ENCODE assay signal across 10 cellular contexts in the genomic region with DNA sequence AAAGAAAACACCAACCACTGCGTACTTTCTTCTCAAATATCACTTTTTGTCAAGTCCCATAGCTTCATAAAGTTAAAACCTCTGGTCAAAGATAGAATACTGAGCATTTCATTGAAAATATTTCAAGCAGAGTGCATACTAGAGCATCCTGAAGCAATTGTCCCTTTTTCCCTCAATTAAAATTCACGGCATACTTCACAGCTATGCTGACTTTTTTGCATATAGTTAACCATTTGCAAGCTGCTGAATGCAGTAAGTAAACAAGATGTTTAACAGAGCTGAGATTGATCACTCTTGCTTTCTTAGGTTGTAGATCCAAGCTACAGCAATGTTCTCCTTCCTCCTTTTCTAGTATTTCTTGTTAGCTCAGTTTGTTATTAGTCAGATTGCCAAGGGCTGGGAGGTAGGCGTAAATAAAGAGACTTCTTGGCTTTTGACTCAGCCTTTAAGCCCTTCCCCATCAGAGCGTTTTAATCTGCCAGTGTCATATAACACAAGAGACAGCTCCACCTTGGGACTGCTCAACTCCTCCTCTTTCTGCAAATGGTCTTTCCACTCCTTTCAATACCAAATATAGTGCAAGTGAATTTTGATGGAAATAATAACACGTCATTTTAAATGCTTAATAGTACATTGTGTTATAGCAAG. TPM values are rescaled to one million over a fixed set of nuclear protein-coding genes. Genes with fewer than 3 reads are reported as not detected.
DNase-seq lines count a peak whose midpoint lies in the region; ATAC-seq, FAIRE-seq and TF ChIP-seq lines count a peak whose summit lies in the region.
"Had no signal": no experiment of that assay in that cellular context is flagged by ENCODE, and none has a peak within 500 bp of the region (broad histone marks: within the 10 kb centered on the region; RNA-seq: fewer than 3 reads in every experiment).

A gene with protein sequence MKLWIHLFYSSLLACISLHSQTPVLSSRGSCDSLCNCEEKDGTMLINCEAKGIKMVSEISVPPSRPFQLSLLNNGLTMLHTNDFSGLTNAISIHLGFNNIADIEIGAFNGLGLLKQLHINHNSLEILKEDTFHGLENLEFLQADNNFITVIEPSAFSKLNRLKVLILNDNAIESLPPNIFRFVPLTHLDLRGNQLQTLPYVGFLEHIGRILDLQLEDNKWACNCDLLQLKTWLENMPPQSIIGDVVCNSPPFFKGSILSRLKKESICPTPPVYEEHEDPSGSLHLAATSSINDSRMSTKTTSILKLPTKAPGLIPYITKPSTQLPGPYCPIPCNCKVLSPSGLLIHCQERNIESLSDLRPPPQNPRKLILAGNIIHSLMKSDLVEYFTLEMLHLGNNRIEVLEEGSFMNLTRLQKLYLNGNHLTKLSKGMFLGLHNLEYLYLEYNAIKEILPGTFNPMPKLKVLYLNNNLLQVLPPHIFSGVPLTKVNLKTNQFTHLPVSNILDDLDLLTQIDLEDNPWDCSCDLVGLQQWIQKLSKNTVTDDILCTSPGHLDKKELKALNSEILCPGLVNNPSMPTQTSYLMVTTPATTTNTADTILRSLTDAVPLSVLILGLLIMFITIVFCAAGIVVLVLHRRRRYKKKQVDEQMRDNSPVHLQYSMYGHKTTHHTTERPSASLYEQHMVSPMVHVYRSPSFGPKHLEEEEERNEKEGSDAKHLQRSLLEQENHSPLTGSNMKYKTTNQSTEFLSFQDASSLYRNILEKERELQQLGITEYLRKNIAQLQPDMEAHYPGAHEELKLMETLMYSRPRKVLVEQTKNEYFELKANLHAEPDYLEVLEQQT (minus strand): TSS at position 421 of the 648 bp plus-strand sequence. CDS start 2,911 bp downstream, outside the sequence.

- CTCF ChIA-PET in HepG2 (lab: Yijun Ruan, JAX; ENCODE audit: low intra/inter-chr PET ratio, low total read pairs), result no interaction called here

- no peaks in the 10 kb centered on the region for H3K36me3 ChIP-seq in HepG2 (replicated peaks in 1 of 2; ENCODE audit: control insufficient read depth in 1 of 2, insufficient read depth in 2 of 2, low read length in 2 of 2)
- H3K36me3 ChIP-seq: BLaER1 treated with 17β-estradiol and CSF1 and Interleukin-3, amounts not matched to agents 10 nM and 100 nM had no signal

- no peaks in the 10 kb centered on the region for H4K20me1 ChIP-seq in HepG2 (ENCODE audit: insufficient read depth, low read length)
- H4K20me1 ChIP-seq: BLaER1 treated with 17β-estradiol and CSF1 and Interleukin-3, amounts not matched to agents 10 nM and 100 nM had no signal

- no peaks in the 10 kb centered on the region for H3K4me1 Mint-ChIP-seq in stimulated activated naive CD8-positive, alpha-beta T cell treated with anti-CD3 and anti-CD28 coated beads, Interleukin-15, amount 100 ng/mL, for 72 hours

- TF ChIP-seq EP300 in HepG2 (IDR thresholded peaks at IDR 0.05; ENCODE audit: low read depth in 2 of 2, low read length in 2 of 2) (no peak), HepG2 (CRISPR knock-in tag; IDR thresholded peaks at IDR 0.05; ENCODE audit: borderline replicate concordance) (no peak)

- no peaks in the 10 kb centered on the region for H3K4me1 ChIP-seq in HepG2 (ENCODE audit: insufficient read depth, low read length)

- TF ChIP-seq CTCF in HepG2 (CRISPR knock-in tag; IDR thresholded peaks at IDR 0.05), result no peak

- H3K27me3 ChIP-seq in HepG2 (ENCODE audit: control insufficient read depth in 1 of 2, insufficient read depth in 2 of 2, low read length in 2 of 2), result no peaks in the 10 kb centered on the region
- H3K27me3 ChIP-seq: BLaER1 treated with 17β-estradiol and CSF1 and Interleukin-3, amounts not matched to agents 10 nM and 100 nM had no signal

- H3K79me2 ChIP-seq in HepG2 (ENCODE audit: insufficient read depth, low read length), result no peaks in the 10 kb centered on the region

- in situ Hi-C loops in HepG2 (cut with HindIII; ENCODE audit: extremely low pct_ligation_motif_present, low pct_unique_long_range_greater_than_20kb), result no loop called here

- TF ChIP-seq RAD21 in HepG2 (CRISPR knock-in tag; IDR thresholded peaks at IDR 0.05), result no peak

- H3K4me3 Mint-ChIP-seq in stimulated activated naive CD8-positive, alpha-beta T cell treated with anti-CD3 and anti-CD28 coated beads, Interleukin-15, amount 100 ng/mL, for 72 hours, result no peak within 1 kb of the TSS

- BruUV-seq in HepG2 (replicated peaks; lab: Mats Ljungman, UMichigan), result no TSS peak

- H2AFZ ChIP-seq in HepG2 (ENCODE audit: low read length), result no peak within 1 kb of the TSS

- H3K27ac Mint-ChIP-seq in stimulated activated naive CD8-positive, alpha-beta T cell treated with anti-CD3 and anti-CD28 coated beads, Interleukin-15, amount 100 ng/mL, for 72 hours, result no peak within 1 kb of the TSS

- WGBS in HepG2 (ENCODE audit: low lambda C conversion rate), result 2% methylated on average over 5 of the region's 5 CpGs

- no peak for ATAC-seq in HepG2
- ATAC-seq in stimulated activated naive CD8-positive, alpha-beta T cell treated with anti-CD3 and anti-CD28 coated beads, Interleukin-15, amount 100 ng/mL, for 72 hours, result no peak

- H3K27ac ChIP-seq in HepG2 (ENCODE audit: extremely low read length, insufficient read depth, low read length), result no peak within 1 kb of the TSS
- H3K27ac ChIP-seq: BLaER1 treated with 17β-estradiol and CSF1 and Interleukin-3, amounts not matched to agents 10 nM and 100 nM had no signal

- intact Hi-C loops in HepG2 (cut with micrococcal nuclease; ENCODE audit: unreplicated experiment), result no loop called here

- no peaks in the 10 kb centered on the region for H3K27me3 Mint-ChIP-seq in stimulated activated naive CD8-positive, alpha-beta T cell treated with anti-CD3 and anti-CD28 coated beads, Interleukin-15, amount 100 ng/mL, for 72 hours

- FAIRE-seq in HepG2 (lab: Jason Lieb, UNC), result no peak

- no peak within 1 kb of the TSS for H3K4me3 ChIP-seq in HepG2 (replicated peaks in 1 of 3; ENCODE audit: insufficient read depth in 1 of 3, low read depth in 2 of 3, low read length in 3 of 3)
- H3K4me3 ChIP-seq: BLaER1 treated with 17β-estradiol and CSF1 and Interleukin-3, amounts not matched to agents 10 nM and 100 nM had no signal

- H3K9me3 Mint-ChIP-seq in stimulated activated naive CD8-positive, alpha-beta T cell treated with anti-CD3 and anti-CD28 coated beads, Interleukin-15, amount 100 ng/mL, for 72 hours, result peaks cover 0 to 5% of the 10 kb centered on the region in 2 donors

- no peak within 1 kb of the TSS for H3K4me2 ChIP-seq in HepG2 (ENCODE audit: low read depth, low read length)
- H3K4me2 ChIP-seq: BLaER1 treated with 17β-estradiol and CSF1 and Interleukin-3, amounts not matched to agents 10 nM and 100 nM had no signal

- H3K9me3 ChIP-seq in HepG2 (ENCODE audit: low read length), result no peaks in the 10 kb centered on the region
- H3K9me3 ChIP-seq: BLaER1 treated with 17β-estradiol and CSF1 and Interleukin-3, amounts not matched to agents 10 nM and 100 nM had no signal

- H3K9ac ChIP-seq in HepG2 (ENCODE audit: insufficient read depth, low read depth, low read length), result no peak within 1 kb of the TSS
- H3K9ac ChIP-seq: BLaER1 treated with 17β-estradiol and CSF1 and Interleukin-3, amounts not matched to agents 10 nM and 100 nM had no signal

- POLR2A ChIA-PET in HepG2 (lab: Yijun Ruan, JAX), result no interaction called here

- TF ChIP-seq POLR2A in HepG2 (IDR thresholded peaks at IDR 0.05; ENCODE audit: insufficient read depth in 1 of 2, low read depth in 2 of 2, low read length in 2 of 2), result no peak

- DNase-seq in SIG-M5 treated with dmso at 0.1 percent for 504 hours (lab: John Stamatoyannopoulos, UW; ENCODE audit: unreplicated experiment) (peak; percentile 31), SIG-M5 (lab: John Stamatoyannopoulos, UW) (no peak), SHP77 treated with DMSO at 0.1 percent for 48 hours (lab: John Stamatoyannopoulos, UW) (peak; percentile 88), globus pallidus (ENCODE audit: low spot score) (peak; percentile 63), ureter (ENCODE audit: low spot score) (peak; percentile 64), HepG2 (ENCODE audit: low spot score) (no peak), Ammon's horn (ENCODE audit: low spot score) (no peak)
- DNase-seq in stimulated activated naive CD8-positive, alpha-beta T cell treated with anti-CD3 and anti-CD28 coated beads, Interleukin-15, amount 100 ng/mL, for 72 hours, result no peak

TF ChIP-seq in HepG2, 621 proteins besides CTCF, POLR2A, EP300 and RAD21 (continues in another document):
- TF ChIP-seq ZMAT3 (CRISPR knock-in tag; conservative IDR thresholded peaks at IDR 0.05), result no peak
- no peak for TF ChIP-seq BORCS8-MEF2B (CRISPR knock-in tag; IDR thresholded peaks at IDR 0.05)
- no peak for TF ChIP-seq BRCA1 (CRISPR knock-in tag; IDR thresholded peaks at IDR 0.05)
- TF ChIP-seq NR3C1 (CRISPR knock-in tag; IDR thresholded peaks at IDR 0.05), result no peak
- no peak for TF ChIP-seq BRD4 (CRISPR knock-in tag; IDR thresholded peaks at IDR 0.05)
- TF ChIP-seq ZNF546 (CRISPR knock-in tag; conservative IDR thresholded peaks at IDR 0.05), result no peak
- TF ChIP-seq ZNF766 (CRISPR knock-in tag; IDR thresholded peaks at IDR 0.05; ENCODE audit: borderline replicate concordance), result no peak
- no peak for TF ChIP-seq TCF7 (IDR thresholded peaks at IDR 0.05; ENCODE audit: low read depth)

RNA-seq across cellular contexts. Expression of the gene that starts here (rescaled TPM):
- total RNA-seq in ureter (33.7 TPM), HepG2 (2016; rRNA removed; fragmentation: Illumina TruSeq; extraction: Trizol) (not detected in 2 replicates)
- not detected in 2 replicates for total RNA-seq in HepG2 (2016; cell fraction: cytosol; rRNA removed; fragmentation: Illumina TruSeq; extraction: Trizol; ENCODE audit: low read depth)
- total RNA-seq in HepG2 (2016; cell fraction: insoluble cytoplasmic fraction; rRNA removed; fragmentation: Illumina TruSeq; extraction: Trizol), result not detected in 2 replicates
- total RNA-seq in HepG2 (2016; cell fraction: membrane; rRNA removed; fragmentation: Illumina TruSeq; extraction: Trizol), result not detected in 2 replicates
- total RNA-seq in HepG2 (2016; cell fraction: nucleus; rRNA removed; fragmentation: Illumina TruSeq; extraction: Trizol), result not detected in 2 replicates
- polyA plus RNA-seq in HepG2 (2011; rRNA removed), result not detected in 2 replicates
- not detected in 2 replicates for polyA plus RNA-seq in HepG2 (2011; cell fraction: cytosol; rRNA removed)
- polyA plus RNA-seq in HepG2 (2011; cell fraction: nucleus; rRNA removed), result not detected in 2 replicates
- not detected in 2 replicates for polyA plus RNA-seq in HepG2 (2012)
- polyA plus RNA-seq in HepG2 (2016; cell fraction: cytosol; fragmentation: Illumina TruSeq; extraction: Trizol; ENCODE audit: low read depth), result not detected in 2 replicates
- polyA plus RNA-seq in HepG2 (2016; cell fraction: insoluble cytoplasmic fraction; fragmentation: Illumina TruSeq; extraction: Trizol; ENCODE audit: low read depth), result not detected in 2 replicates
- polyA plus RNA-seq in HepG2 (2016; cell fraction: membrane; fragmentation: Illumina TruSeq; extraction: Trizol; ENCODE audit: low read depth), result not detected in 2 replicates
- polyA plus RNA-seq in HepG2 (2016; cell fraction: nucleus; fragmentation: Illumina TruSeq; extraction: Trizol; ENCODE audit: insufficient read depth, low read depth), result not detected in 2 replicates
- polyA minus RNA-seq in HepG2 (2011; rRNA and poly(A)+ RNA removed; ENCODE audit: low replicate concordance), result not detected in 2 replicates
- polyA minus RNA-seq in HepG2 (2011; cell fraction: cytosol; rRNA and poly(A)+ RNA removed), result not detected in 2 replicates
- not detected in 2 replicates for polyA minus RNA-seq in HepG2 (2011; cell fraction: nucleus; rRNA and poly(A)+ RNA removed)
- total RNA-seq: T-helper 1 cell treated with Interleukin-12 subunit alpha and Interleukin-12 subunit beta and Interleukin-4 antibody, amounts not matched to agents 30 ng/mL and 1 ng/mL, for 36 hours had no signal

Comparison
In these comparisons a context has a peak if more than half of its experiments do, and no peak if none do; other contexts are left out.
1. RNA of the gene that starts here (total RNA-seq): 33.7 TPM in ureter (single experiment); not detected in HepG2; every median in the first group is over 10 times any median in the second.
2. DNase-seq: peak in SIG-M5 treated with dmso at 0.1 percent for 504 hours (single experiment), SHP77 treated with DMSO at 0.1 percent for 48 hours (single experiment), globus pallidus (single experiment) and ureter (single experiment); none in SIG-M5 (single experiment), HepG2 (single experiment), stimulated activated naive CD8-positive, alpha-beta T cell treated with anti-CD3 and anti-CD28 coated beads, Interleukin-15, amount 100 ng/mL, for 72 hours (0 of 2) and Ammon's horn (single experiment).